Comparison of ENCODE assay signal across 2 cellular contexts in genomic region chr4:103567591-103567990, GRCh38.
TF ChIP-seq lines count a peak whose summit lies in the region.

No MANE protein-coding gene starts in this region.

TF ChIP-seq in HEK293, 187 proteins besides CTCF, POLR2A, EP300 and RAD21:
- peak; percentile 32; the same call in 1 of the 2 replicates for TF ChIP-seq GLIS1 (tag by site-specific recombination; IDR thresholded peaks at IDR 0.05)
- no peak for TF ChIP-seq ZNF449 (tag by site-specific recombination; IDR thresholded peaks at IDR 0.05)

TF ChIP-seq in H1, 55 proteins besides CTCF, POLR2A, EP300 and RAD21:
- TF ChIP-seq SUZ12 (IDR thresholded peaks at IDR 0.05; ENCODE audit: low read length) (no peak), E2F6 (IDR thresholded peaks at IDR 0.05) (no peak), SIX5 (IDR thresholded peaks at IDR 0.05; ENCODE audit: low read depth, low read length) (no peak)
TF ChIP-seq in H1: peak in this region for 0.
